24 cellular contexts compared by ENCODE assay signal in genomic region chr18:31417850-31418249, GRCh38. TPM values are rescaled to one million over a fixed set of nuclear protein-coding genes. Genes with fewer than 3 reads are reported as not detected.
DNase-seq lines count a peak whose midpoint lies in the region; ATAC-seq, FAIRE-seq and TF ChIP-seq lines count a peak whose summit lies in the region.
"Had no signal": no experiment of that assay in that cellular context is flagged by ENCODE, and none has a peak within 500 bp of the region (broad histone marks: within the 10 kb centered on the region; RNA-seq: fewer than 3 reads in every experiment).

No MANE protein-coding gene starts in this region.

- H3K4me1 ChIP-seq in HEK293 (ENCODE audit: control insufficient read depth, insufficient read depth, low read length) (no peaks in the 10 kb centered on the region), pancreas (no peaks in the 10 kb centered on the region)
- H3K4me1 ChIP-seq: BE2C, BLaER1 had no signal

- no peaks in the 10 kb centered on the region for H3K27me3 Mint-ChIP-seq in WTC11 (ENCODE audit: low read depth)
- H3K27me3 Mint-ChIP-seq: CD4-positive, CD25-positive, alpha-beta regulatory T cell; CD8-positive, alpha-beta memory T cell had no signal

- DNase-seq in WTC11 (ENCODE audit: low spot score) (no peak), pancreas (no peak), DMS53 treated with DMSO at 0.1 percent for 48 hours (lab: John Stamatoyannopoulos, UW; ENCODE audit: unreplicated experiment) (no peak), left cardiac atrium (no peak)
- DNase-seq: 8988T; ACHN; BE2C; C1 segment of cervical spinal cord; CD4-positive, alpha-beta memory T cell; CD4-positive, CD25-positive, alpha-beta regulatory T cell; CD8-positive, alpha-beta memory T cell; COR-L47; DMS 273 treated with DMSO at 0.1 percent for 48 hours; DMS153; DMS53; DMS79 treated with DMSO at 0.1 percent for 48 hours; GF-D8 had no signal

- TF ChIP-seq CTCF in HEK293 (tag by site-specific recombination; IDR thresholded peaks at IDR 0.05) (no peak), WTC11 (IDR thresholded peaks at IDR 0.05) (no peak), pancreas (IDR thresholded peaks at IDR 0.05) (no peak)

- no peak overlapping the region for H3K4me3 Mint-ChIP-seq in WTC11
- H3K4me3 Mint-ChIP-seq: CD14-positive monocyte; CD4-positive, alpha-beta memory T cell; CD4-positive, CD25-positive, alpha-beta regulatory T cell; CD8-positive, alpha-beta memory T cell had no signal

- CTCF ChIA-PET in HEK293 (lab: Yijun Ruan, JAX), result no interaction called here
- CTCF ChIA-PET in WTC11 (lab: Charles Lee), result no interaction called here

- H3K9me3 ChIP-seq in HEK293 (ENCODE audit: control insufficient read depth, insufficient read depth, low read depth, low read length) (no peaks in the 10 kb centered on the region), pancreas (no peaks in the 10 kb centered on the region)
- H3K9me3 ChIP-seq: BE2C, BLaER1 had no signal

- ATAC-seq in WTC11 (no peak), pancreas (no peak), left cardiac atrium (no peak)

- POLR2A ChIA-PET in HEK293 (lab: Yijun Ruan, JAX) (no interaction called here), WTC11 (lab: Charles Lee) (no interaction called here)

- H3K27ac Mint-ChIP-seq in WTC11, result no peak overlapping the region
- H3K27ac Mint-ChIP-seq: CD14-positive monocyte; CD4-positive, alpha-beta memory T cell; CD4-positive, CD25-positive, alpha-beta regulatory T cell; CD8-positive, alpha-beta memory T cell had no signal

- intact Hi-C loops in pancreas (cut with DNase I) (no loop called here), left cardiac atrium (cut with DNase I) (no loop called here)

- H3K27ac ChIP-seq in HEK293 (ENCODE audit: extremely low read depth, low read depth, low read length) (no peak overlapping the region), pancreas (no peak overlapping the region)
- H3K27ac ChIP-seq: BLaER1 had no signal

- FAIRE-seq in pancreas (lab: Jason Lieb, UNC), result peak; percentile 67
- FAIRE-seq: GM12891, GM19239 had no signal

- H3K4me1 Mint-ChIP-seq in WTC11, result no peaks in the 10 kb centered on the region
- H3K4me1 Mint-ChIP-seq: CD14-positive monocyte; CD4-positive, alpha-beta memory T cell; CD4-positive, CD25-positive, alpha-beta regulatory T cell; CD8-positive, alpha-beta memory T cell had no signal

- peaks cover 5% of the 10 kb centered on the region for H3K9me3 Mint-ChIP-seq in WTC11

- H3K4me3 ChIP-seq in HEK293 (ENCODE audit: low read depth, low read length), result no peak overlapping the region
- H3K4me3 ChIP-seq in pancreas, result no peak overlapping the region
- H3K4me3 ChIP-seq: BLaER1 had no signal

- H3K27me3 ChIP-seq in pancreas, result no peaks in the 10 kb centered on the region
- H3K27me3 ChIP-seq: BE2C, BLaER1 had no signal

- no peaks in the 10 kb centered on the region for H3K36me3 ChIP-seq in HEK293 (ENCODE audit: control insufficient read depth in 2 of 2, insufficient read depth in 1 of 2, low read length in 2 of 2)
- no peaks in the 10 kb centered on the region for H3K36me3 ChIP-seq in pancreas
- H3K36me3 ChIP-seq: BE2C, BLaER1 had no signal

- H3K36me3 Mint-ChIP-seq in WTC11, result no peaks in the 10 kb centered on the region
- H3K36me3 Mint-ChIP-seq: CD14-positive monocyte; CD4-positive, alpha-beta memory T cell; CD4-positive, CD25-positive, alpha-beta regulatory T cell; CD8-positive, alpha-beta memory T cell had no signal

TF ChIP-seq in HEK293, 187 proteins besides CTCF, POLR2A, EP300 and RAD21 (continues in another document):
- TF ChIP-seq ZNF10 (tag by site-specific recombination; IDR thresholded peaks at IDR 0.05) (no peak), KLF17 (tag by site-specific recombination; IDR thresholded peaks at IDR 0.05) (no peak), ZNF391 (tag by site-specific recombination; IDR thresholded peaks at IDR 0.05; ENCODE audit: borderline replicate concordance, low read depth) (no peak), ZNF266 (tag by site-specific recombination; IDR thresholded peaks at IDR 0.05; ENCODE audit: low read depth) (no peak), ZNF146 (tag by site-specific recombination; IDR thresholded peaks at IDR 0.05) (peak; percentile 43; the same call in 1 of the 2 replicates), ZBTB7A (tag by site-specific recombination; IDR thresholded peaks at IDR 0.05; ENCODE audit: low read depth) (no peak), ZSCAN4 (tag by site-specific recombination; IDR thresholded peaks at IDR 0.05) (no peak), ATF2 (tag by site-specific recombination; IDR thresholded peaks at IDR 0.05; ENCODE audit: low read depth) (peak; percentile 26; the same call in 1 of the 2 replicates), ZNF544 (tag by site-specific recombination; IDR thresholded peaks at IDR 0.05) (no peak)

TF ChIP-seq in WTC11, 78 proteins besides CTCF, POLR2A, EP300 and RAD21:
- TF ChIP-seq ATF2 (CRISPR knock-in tag; IDR thresholded peaks at IDR 0.05; ENCODE audit: borderline replicate concordance, low read depth) (no peak), USF2 (CRISPR knock-in tag; IDR thresholded peaks at IDR 0.05) (no peak), ZNF512 (CRISPR knock-in tag; IDR thresholded peaks at IDR 0.05; ENCODE audit: borderline replicate concordance) (no peak), HMGA2 (CRISPR knock-in tag; IDR thresholded peaks at IDR 0.05) (peak; percentile 11; the same call in 1 of the 2 replicates), JAZF1 (CRISPR knock-in tag; IDR thresholded peaks at IDR 0.05) (no peak)

RNA-seq across cellular contexts. Expression of gene DSG3, which starts 29.7 kb away (rescaled TPM):
- total RNA-seq in WTC11 (2021) (0.04 TPM in 1 of 3 replicates, not detected in the others), pancreas (not detected), left cardiac atrium (not detected)
- under 1 TPM in 1 of 2 donors, not detected in 1; 0.02 TPM for polyA plus RNA-seq in pancreas
- total RNA-seq: A673; CD4-positive, alpha-beta memory T cell; CD4-positive, CD25-positive, alpha-beta regulatory T cell; CD8-positive, alpha-beta memory T cell had no signal
- polyA plus RNA-seq: AG04450; CD14-positive monocyte; CD4-positive, CD25-positive, alpha-beta regulatory T cell; CD8-positive, alpha-beta memory T cell had no signal

RNA-seq across cellular contexts. Expression of gene DSG4, which starts 41.3 kb away (rescaled TPM):
- total RNA-seq in WTC11 (2021) (not detected in 3 replicates), pancreas (not detected), left cardiac atrium (not detected)
- polyA plus RNA-seq in pancreas, result not detected
- total RNA-seq: A673; CD4-positive, alpha-beta memory T cell; CD4-positive, CD25-positive, alpha-beta regulatory T cell; CD8-positive, alpha-beta memory T cell had no signal
- polyA plus RNA-seq: AG04450; CD14-positive monocyte; CD4-positive, alpha-beta memory T cell; CD4-positive, CD25-positive, alpha-beta regulatory T cell; CD8-positive, alpha-beta memory T cell had no signal

Comparison
In these comparisons a context has a peak if more than half of its experiments do, and no peak if none do; other contexts are left out.
1. Of the 8 proteins assayed by ChIP-seq in both HEK293 and WTC11: peak only in HEK293: ATF2; only in WTC11: none; in both: none; in neither: 7.